ENCODE assay signal across 8 cellular contexts in genomic region chr12:106136263-106136662, GRCh38. TPM values are rescaled to one million over a fixed set of nuclear protein-coding genes. Genes with fewer than 3 reads are reported as not detected.
A peak's percentile ranks its signal among the peaks of the same experiment; 100 is the strongest.
DNase-seq lines count a peak whose midpoint lies in the region; ATAC-seq, FAIRE-seq and TF ChIP-seq lines count a peak whose summit lies in the region.

No MANE protein-coding gene starts in this region.

- H3K27ac ChIP-seq in liver (ENCODE audit: low read depth in 1 of 2, low read length in 2 of 2): peak overlapping the region; percentile 27 to 55

- TF ChIP-seq CTCF in AG10803 (conservative IDR thresholded peaks at IDR 0.05; ENCODE audit: low read length) (peak; percentile 77), liver (IDR thresholded peaks at IDR 0.05; ENCODE audit: low read depth, low read length, missing input control) (peak; percentile 81)

- POLR2A ChIA-PET in activated CD4-positive, alpha-beta T cell treated with anti-CD3 and anti-CD28 coated beads, Interleukin-2, amount 10 ng/mL, durations not matched to agents 7 days and 5 days (lab: Charles Lee): no interaction called here

- peak; percentile 35; the same call in 1 of the 2 replicates for TF ChIP-seq POLR2A in H54 (IDR thresholded peaks at IDR 0.05; ENCODE audit: low read depth, low read length)

- H3K4me3 Mint-ChIP-seq in activated CD4-positive, alpha-beta T cell treated with anti-CD3 and anti-CD28 coated beads, Interleukin-2, amount 10 ng/mL, durations not matched to agents 7 days and 5 days: no peak overlapping the region

- H3K4me1 ChIP-seq in liver (ENCODE audit: control insufficient read depth in 4 of 4, insufficient read depth in 4 of 4, low read length in 3 of 4): peaks cover 1 to 64% (median 51%) of the 10 kb centered on the region in 4 donors

- no peaks in the 10 kb centered on the region for H3K9me3 ChIP-seq in liver (ENCODE audit: control insufficient read depth in 4 of 4, low read length in 3 of 4)

- no peaks in the 10 kb centered on the region for H3K36me3 ChIP-seq in liver (ENCODE audit: control insufficient read depth in 4 of 4, insufficient read depth in 3 of 4, low read depth in 1 of 4, low read length in 3 of 4)

- WGBS in liver: 6% methylated on average over 13 of the region's 13 CpGs

- no peak overlapping the region for H3K27ac Mint-ChIP-seq in activated CD4-positive, alpha-beta T cell treated with anti-CD3 and anti-CD28 coated beads, Interleukin-2, amount 10 ng/mL, durations not matched to agents 7 days and 5 days

- peaks cover 56% of the 10 kb centered on the region for H3K27me3 Mint-ChIP-seq in activated CD4-positive, alpha-beta T cell treated with anti-CD3 and anti-CD28 coated beads, Interleukin-2, amount 10 ng/mL, durations not matched to agents 7 days and 5 days

- CTCF ChIA-PET in activated CD4-positive, alpha-beta T cell treated with anti-CD3 and anti-CD28 coated beads, Interleukin-2, amount 10 ng/mL, durations not matched to agents 7 days and 5 days (lab: Charles Lee): interaction anchor here (0.7 to 1.5 kb wide), 5 partner anchors 13 to 716 kb away, joined by 3 to 6 read pairs (median 4); no protein-coding TSS in a partner anchor

- no peak for FAIRE-seq in H54 (lab: Jason Lieb, UNC)

- no peaks in the 10 kb centered on the region for H3K9me3 Mint-ChIP-seq in activated CD4-positive, alpha-beta T cell treated with anti-CD3 and anti-CD28 coated beads, Interleukin-2, amount 10 ng/mL, durations not matched to agents 7 days and 5 days

- peak; percentile 95 to 97 for TF ChIP-seq RAD21 in liver (IDR thresholded peaks at IDR 0.05)

- H3K27me3 ChIP-seq in liver (ENCODE audit: control insufficient read depth in 4 of 4, insufficient read depth in 4 of 4, low read length in 3 of 4): no peaks in the 10 kb centered on the region

- no peak for ATAC-seq in GM18517 (IDR thresholded peaks at IDR 0.05; ENCODE audit: unreplicated experiment)

- peaks cover 3% of the 10 kb centered on the region for H3K4me1 Mint-ChIP-seq in activated CD4-positive, alpha-beta T cell treated with anti-CD3 and anti-CD28 coated beads, Interleukin-2, amount 10 ng/mL, durations not matched to agents 7 days and 5 days

- DNase-seq in AG10803 (ENCODE audit: low read depth) (peak; percentile 92), H54 (ENCODE audit: insufficient read length, low spot score) (no peak), NCI-H446 treated with DMSO at 0.1 percent for 48 hours (lab: John Stamatoyannopoulos, UW) (peak; percentile 68), dermis blood vessel endothelial cell (peak; percentile 91)
- DNase-seq in activated CD4-positive, alpha-beta T cell treated with anti-CD3 and anti-CD28 coated beads, Interleukin-2, amount 10 ng/mL, durations not matched to agents 7 days and 5 days: peak; percentile 74
- peak; percentile 44 for DNase-seq in stimulated activated CD4-positive, alpha-beta T cell treated with anti-CD3 and anti-CD28 coated beads, Interleukin-2, amount 100 ng/mL, for 4 hours (ENCODE audit: low read depth)

- no peaks in the 10 kb centered on the region for H3K36me3 Mint-ChIP-seq in activated CD4-positive, alpha-beta T cell treated with anti-CD3 and anti-CD28 coated beads, Interleukin-2, amount 10 ng/mL, durations not matched to agents 7 days and 5 days (ENCODE audit: low read depth)

- H3K4me3 ChIP-seq in AG10803 (ENCODE audit: low read length): peak overlapping the region; percentile 92
- peak overlapping the region in 2 of 3 donors; percentile 5 to 87 for H3K4me3 ChIP-seq in liver (ENCODE audit: low read depth in 1 of 3, low read length in 3 of 3)

- H3K9ac ChIP-seq in liver (ENCODE audit: low read depth in 1 of 2, low read length in 2 of 2): peak overlapping the region; percentile 41 to 47

TF ChIP-seq in liver, 16 proteins besides CTCF, POLR2A, EP300 and RAD21:
- TF ChIP-seq YY1 (IDR thresholded peaks at IDR 0.05) (peak; percentile 5), HNF4A (conservative IDR thresholded peaks at IDR 0.05) (no peak)

RNA-seq across cellular contexts. Expression of gene NUAK1, which starts 2.5 kb away (rescaled TPM):
- total RNA-seq in activated CD4-positive, alpha-beta T cell treated with anti-CD3 and anti-CD28 coated beads, Interleukin-2, amount 10 ng/mL, durations not matched to agents 7 days and 5 days: not detected
- total RNA-seq in dermis blood vessel endothelial cell (73.9 and 158 TPM in 2 replicates), liver (1 to 10 TPM; 3.6 to 9.3 TPM)
- polyA plus RNA-seq in liver: 1 to 10 TPM; 2.5 to 4.1 TPM
